13 cellular contexts compared by ENCODE assay signal in genomic region chr18:44589709-44590108, GRCh38.
DNase-seq lines count a peak whose midpoint lies in the region; ATAC-seq and TF ChIP-seq lines count a peak whose summit lies in the region.
"Had no signal": no experiment of that assay in that cellular context is flagged by ENCODE, and none has a peak within 500 bp of the region (broad histone marks: within the 10 kb centered on the region; RNA-seq: fewer than 3 reads in every experiment).

No MANE protein-coding gene starts in this region.

- WGBS in hepatocyte (ENCODE audit: low lambda C conversion rate, missing lambda C conversion rate) = 91% methylated on average over 3 of the region's 3 CpGs
- WGBS in suprapubic skin = 40% methylated on average over 3 of the region's 3 CpGs

- no peaks in the 10 kb centered on the region for H3K79me2 ChIP-seq in hepatocyte

- no peak for ATAC-seq in stimulated activated effector memory CD8-positive, alpha-beta T cell treated with anti-CD3 and anti-CD28 coated beads, Interleukin-12 subunit alpha, Interleukin-12 subunit beta, amount 100 ng/mL, for 72 hours

- in situ Hi-C loops in astrocyte of the spinal cord (cut with HindIII; ENCODE audit: low sequenced_read_pairs) = no loop called here

- H3K27me3 ChIP-seq in hepatocyte = no peaks in the 10 kb centered on the region
- H3K27me3 ChIP-seq in suprapubic skin = no peaks in the 10 kb centered on the region

- no peak overlapping the region for H3K4me3 Mint-ChIP-seq in stimulated activated effector memory CD8-positive, alpha-beta T cell treated with anti-CD3 and anti-CD28 coated beads, Interleukin-12 subunit alpha, Interleukin-12 subunit beta, amount 100 ng/mL, for 72 hours
- H3K4me3 Mint-ChIP-seq: brain; T-helper 1 cell treated with Interleukin-12 subunit alpha and Interleukin-12 subunit beta and Interleukin-4 antibody, amounts not matched to agents 30 μg/mL and 1 μg/mL, for 36 hours had no signal

- no peaks in the 10 kb centered on the region for H3K36me3 Mint-ChIP-seq in stimulated activated effector memory CD8-positive, alpha-beta T cell treated with anti-CD3 and anti-CD28 coated beads, Interleukin-12 subunit alpha, Interleukin-12 subunit beta, amount 100 ng/mL, for 72 hours
- H3K36me3 Mint-ChIP-seq: brain had no signal

- H3K9me3 Mint-ChIP-seq in stimulated activated effector memory CD8-positive, alpha-beta T cell treated with anti-CD3 and anti-CD28 coated beads, Interleukin-12 subunit alpha, Interleukin-12 subunit beta, amount 100 ng/mL, for 72 hours = no peaks in the 10 kb centered on the region
- H3K9me3 Mint-ChIP-seq: T-helper 1 cell treated with Interleukin-12 subunit alpha and Interleukin-12 subunit beta and Interleukin-4 antibody, amounts not matched to agents 30 μg/mL and 1 μg/mL, for 36 hours had no signal

- H3K27ac ChIP-seq in hepatocyte (peak overlapping the region; percentile 25), suprapubic skin (peak overlapping the region; percentile 49)

- H3K27ac Mint-ChIP-seq in stimulated activated effector memory CD8-positive, alpha-beta T cell treated with anti-CD3 and anti-CD28 coated beads, Interleukin-12 subunit alpha, Interleukin-12 subunit beta, amount 100 ng/mL, for 72 hours = no peak overlapping the region
- H3K27ac Mint-ChIP-seq: T-helper 1 cell treated with Interleukin-12 subunit alpha and Interleukin-12 subunit beta and Interleukin-4 antibody, amounts not matched to agents 30 μg/mL and 1 μg/mL, for 36 hours had no signal

- H2AFZ ChIP-seq in hepatocyte = no peak overlapping the region

- H3K4me1 Mint-ChIP-seq in stimulated activated effector memory CD8-positive, alpha-beta T cell treated with anti-CD3 and anti-CD28 coated beads, Interleukin-12 subunit alpha, Interleukin-12 subunit beta, amount 100 ng/mL, for 72 hours = no peaks in the 10 kb centered on the region

- TF ChIP-seq EP300 in suprapubic skin (IDR thresholded peaks at IDR 0.05) = no peak

- no peaks in the 10 kb centered on the region for H3K9me2 ChIP-seq in hepatocyte (replicated peaks; ENCODE audit: insufficient read depth)

- H3K4me1 ChIP-seq in hepatocyte (ENCODE audit: insufficient read depth) (peaks cover 22% of the 10 kb centered on the region), suprapubic skin (peaks cover 20% of the 10 kb centered on the region)

- TF ChIP-seq CTCF in astrocyte of the spinal cord (IDR thresholded peaks at IDR 0.05; ENCODE audit: low read depth, low read length) (no peak), hepatocyte (IDR thresholded peaks at IDR 0.05; ENCODE audit: poor library complexity) (no peak), suprapubic skin (IDR thresholded peaks at IDR 0.05) (no peak)

- H3K4me3 ChIP-seq in astrocyte of the spinal cord (ENCODE audit: low read depth, low read length) (no peak overlapping the region), hepatocyte (no peak overlapping the region), suprapubic skin (no peak overlapping the region)

- no peak for TF ChIP-seq POLR2A in suprapubic skin (IDR thresholded peaks at IDR 0.05)

- DNase-seq in H4 (ENCODE audit: low spot score) = peak; percentile 91
- DNase-seq in astrocyte of the spinal cord (ENCODE audit: low read depth, low spot score) = peak; percentile 85
- DNase-seq in hepatocyte (ENCODE audit: low spot score) = peak; percentile 17
- no peak for DNase-seq in suprapubic skin (ENCODE audit: low spot score in 2 of 2)
- DNase-seq in NCI-H526 (lab: John Stamatoyannopoulos, UW) = no peak
- no peak for DNase-seq in NOMO-1 treated with dmso at 0.1 percent for 144 hours (lab: John Stamatoyannopoulos, UW; ENCODE audit: unreplicated experiment)
- no peak for DNase-seq in stimulated activated effector memory CD8-positive, alpha-beta T cell treated with anti-CD3 and anti-CD28 coated beads, Interleukin-12 subunit alpha, Interleukin-12 subunit beta, amount 100 ng/mL, for 72 hours (ENCODE audit: low spot score in 2 of 2)
- DNase-seq in activated naive CD4-positive, alpha-beta T cell treated with Interleukin-2 at 50 U/mL for 16 hours = no peak
- DNase-seq: Kasumi-1; NCI-H69; stimulated activated CD4-positive, alpha-beta T cell treated with anti-CD3 and anti-CD28 coated beads, Interleukin-4, amount 100 ng/mL, for 1 hour had no signal

- no peak overlapping the region for H3K4me2 ChIP-seq in hepatocyte

- H3K36me3 ChIP-seq in hepatocyte (replicated peaks; ENCODE audit: insufficient read depth, low read depth) (no peaks in the 10 kb centered on the region), suprapubic skin (no peaks in the 10 kb centered on the region)

- H3K9me3 ChIP-seq in hepatocyte (ENCODE audit: low read depth) (no peaks in the 10 kb centered on the region), suprapubic skin (no peaks in the 10 kb centered on the region)

- no peaks in the 10 kb centered on the region for H4K20me1 ChIP-seq in hepatocyte (ENCODE audit: insufficient read depth, poor library complexity, severe bottlenecking)

Comparison
In these comparisons a context has a peak if more than half of its experiments do, and no peak if none do; other contexts are left out.
1. DNase-seq: peak in H4 (single experiment), astrocyte of the spinal cord (single experiment) and hepatocyte (single experiment); none in suprapubic skin (0 of 2), NCI-H526 (0 of 2), NOMO-1 treated with dmso at 0.1 percent for 144 hours (single experiment), stimulated activated effector memory CD8-positive, alpha-beta T cell treated with anti-CD3 and anti-CD28 coated beads, Interleukin-12 subunit alpha, Interleukin-12 subunit beta, amount 100 ng/mL, for 72 hours (0 of 2) and activated naive CD4-positive, alpha-beta T cell treated with Interleukin-2 at 50 U/mL for 16 hours (single experiment).